Comparison of ENCODE assay signal across 31 cellular contexts in the genomic region with DNA sequence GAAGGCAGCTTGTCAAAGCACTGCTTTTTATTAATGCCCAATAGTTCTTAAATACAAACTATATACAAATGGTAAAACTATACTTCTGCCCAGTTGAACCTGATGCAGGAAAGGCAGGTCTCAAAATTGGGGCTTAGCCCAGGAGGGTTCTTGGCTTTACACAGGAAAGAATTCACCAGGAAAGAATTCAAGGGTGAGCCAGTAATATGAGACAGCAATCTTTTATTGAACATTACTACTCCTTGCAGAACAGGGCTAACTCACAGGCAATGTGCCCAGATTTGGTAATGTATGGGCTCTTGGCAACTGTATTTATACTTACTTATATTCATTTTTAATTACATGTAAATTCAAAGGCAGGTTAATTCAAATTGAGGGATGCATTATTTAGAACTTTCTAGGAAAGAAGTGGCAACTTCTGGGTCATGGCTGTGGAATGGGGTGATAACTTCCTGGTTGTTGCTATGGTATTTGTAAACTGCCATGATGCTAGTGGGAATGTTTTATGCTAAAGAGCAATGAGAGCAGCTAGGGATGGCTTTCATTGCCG.
"Had no signal": no experiment of that assay in that cellular context is flagged by ENCODE, and none has a peak within 500 bp of the region (broad histone marks: within the 10 kb centered on the region; RNA-seq: fewer than 3 reads in every experiment).

No MANE protein-coding gene starts in this region.

- H3K27me3 Mint-ChIP-seq: activated CD4-positive, alpha-beta T cell treated with anti-CD3 and anti-CD28 coated beads, Interleukin-2, amount 10 ng/mL, durations not matched to agents 24 days and 14 days; activated CD8-positive, alpha-beta T cell treated with anti-CD3 and anti-CD28 coated beads for 36 hours; activated T-helper 17 cell treated with anti-CD3 and anti-CD28 coated beads, Interleukin-2, amount 50 U/mL, for 72 hours had no signal

- H2AFZ ChIP-seq: PC-9 had no signal

- H3K36me3 Mint-ChIP-seq: activated naive CD8-positive, alpha-beta T cell treated with anti-CD3 and anti-CD28 coated beads for 36 hours had no signal

- H3K27ac Mint-ChIP-seq: activated CD4-positive, alpha-beta T cell treated with anti-CD3 and anti-CD28 coated beads, Interleukin-2, amount 10 ng/mL, durations not matched to agents 24 days and 14 days; activated CD8-positive, alpha-beta T cell treated with anti-CD3 and anti-CD28 coated beads for 36 hours; activated naive CD8-positive, alpha-beta T cell treated with anti-CD3 and anti-CD28 coated beads for 36 hours; activated T-cell treated with anti-CD3 and anti-CD28 coated beads, Interleukin-2, amount 50 U/mL, for 72 hours; activated T-helper 17 cell treated with anti-CD3 and anti-CD28 coated beads, Interleukin-2, amount 50 U/mL, for 72 hours; T-helper 1 cell treated with Interleukin-12 subunit alpha and Interleukin-12 subunit beta and Interleukin-4 antibody, amounts not matched to agents 30 μg/mL and 1 μg/mL, for 36 hours; T-helper 2 cell treated with Interferon-gamma antibody and Interleukin-4, amounts not matched to agents 5 μg/mL and 100 μg/mL, for 36 hours had no signal

- H3K27me3 ChIP-seq: ascending aorta had no signal

- ATAC-seq: activated CD8-positive, alpha-beta T cell treated with anti-CD3 and anti-CD28 coated beads for 36 hours; activated T-cell treated with anti-CD3 and anti-CD28 coated beads, Interleukin-2, amount 50 U/mL, for 72 hours; activated T-helper 17 cell treated with anti-CD3 and anti-CD28 coated beads, Interleukin-2, amount 50 U/mL, for 72 hours; Right ventricle myocardium inferior had no signal

- H3K4me1 Mint-ChIP-seq: activated CD4-positive, alpha-beta T cell treated with anti-CD3 and anti-CD28 coated beads, Interleukin-2, amount 10 ng/mL, durations not matched to agents 24 days and 14 days; activated naive CD8-positive, alpha-beta T cell treated with anti-CD3 and anti-CD28 coated beads for 36 hours; activated T-helper 17 cell treated with anti-CD3 and anti-CD28 coated beads, Interleukin-2, amount 50 U/mL, for 72 hours had no signal

- H3K9me3 Mint-ChIP-seq: activated T-cell treated with anti-CD3 and anti-CD28 coated beads, Interleukin-2, amount 50 U/mL, for 72 hours; activated T-helper 17 cell treated with anti-CD3 and anti-CD28 coated beads, Interleukin-2, amount 50 U/mL, for 72 hours; T-helper 1 cell treated with Interleukin-12 subunit alpha and Interleukin-12 subunit beta and Interleukin-4 antibody, amounts not matched to agents 30 μg/mL and 1 μg/mL, for 36 hours; T-helper 2 cell treated with Interferon-gamma antibody and Interleukin-4, amounts not matched to agents 5 μg/mL and 100 μg/mL, for 36 hours had no signal

- H3K4me1 ChIP-seq: ascending aorta had no signal

- H3K4me2 ChIP-seq: PC-9 had no signal

- H3K36me3 ChIP-seq: ascending aorta had no signal

- DNase-seq: activated CD4-positive, alpha-beta T cell treated with anti-CD3 and anti-CD28 coated beads, Interleukin-2, amount 10 ng/mL, durations not matched to agents 24 days and 14 days; activated CD4-positive, alpha-beta T cell treated with anti-CD3 and anti-CD28 coated beads, Interleukin-2, amount 50 U/mL, for 4 hours; activated CD8-positive, alpha-beta T cell treated with anti-CD3 and anti-CD28 coated beads for 36 hours; activated effector memory CD4-positive, alpha-beta T cell treated with anti-CD3 and anti-CD28 coated beads, Interleukin-2, amount 50 U/mL, for 16 hours; activated naive CD4-positive, alpha-beta T cell; activated naive CD4-positive, alpha-beta T cell treated with anti-CD3 and anti-CD28 coated beads, Interleukin-2, amount 50 U/mL, for 16 hours; activated naive CD8-positive, alpha-beta T cell treated with anti-CD3 and anti-CD28 coated beads for 36 hours; activated T-cell treated with anti-CD3 and anti-CD28 coated beads, Interleukin-2, amount 50 U/mL, for 1 hour; activated T-cell treated with anti-CD3 and anti-CD28 coated beads, Interleukin-2, amount 50 U/mL, for 72 hours; amygdala; caudate nucleus; cerebellar nuclear complex; Kasumi-1; KG1; NCI-H1105; NCI-H1436; NCI-H1694; NCI-H1930; NCI-H2081 treated with DMSO at 0.1 percent for 48 hours; NCI-H345; NCI-H510A; NCI-H526; NCI-H748 treated with DMSO at 0.1 percent for 48 hours; NK-92 treated with Interleukin-12 subunit alpha and Interleukin-12 subunit beta, amount 100 ng/mL, for 24 hours; PC-9 had no signal

- H3K27ac ChIP-seq: ascending aorta, PC-9, RWPE1 had no signal

- H3K9me3 ChIP-seq: ascending aorta had no signal

- H3K4me3 ChIP-seq: ascending aorta, PC-9 had no signal

- H3K4me3 Mint-ChIP-seq: activated CD4-positive, alpha-beta T cell treated with anti-CD3 and anti-CD28 coated beads, Interleukin-2, amount 10 ng/mL, durations not matched to agents 24 days and 14 days; activated CD8-positive, alpha-beta T cell treated with anti-CD3 and anti-CD28 coated beads for 36 hours; activated naive CD8-positive, alpha-beta T cell treated with anti-CD3 and anti-CD28 coated beads for 36 hours; activated T-cell treated with anti-CD3 and anti-CD28 coated beads, Interleukin-2, amount 50 U/mL, for 72 hours; activated T-helper 17 cell treated with anti-CD3 and anti-CD28 coated beads, Interleukin-2, amount 50 U/mL, for 72 hours; T-helper 1 cell treated with Interleukin-12 subunit alpha and Interleukin-12 subunit beta and Interleukin-4 antibody, amounts not matched to agents 30 μg/mL and 1 μg/mL, for 36 hours; T-helper 2 cell treated with Interferon-gamma antibody and Interleukin-4, amounts not matched to agents 5 μg/mL and 100 μg/mL, for 36 hours had no signal
